ENCODE assay signal across 19 cellular contexts in genomic region chr18:75139226-75139911, GRCh38.
"Had no signal": no experiment of that assay in that cellular context is flagged by ENCODE, and none has a peak within 500 bp of the region (broad histone marks: within the 10 kb centered on the region; RNA-seq: fewer than 3 reads in every experiment).

No MANE protein-coding gene starts in this region.

- H3K27me3 Mint-ChIP-seq: activated naive CD8-positive, alpha-beta T cell had no signal

- ATAC-seq: body of pancreas, lower lobe of right lung, psoas muscle had no signal

- DNase-seq: activated CD4-positive, alpha-beta T cell treated with anti-CD3 and anti-CD28 coated beads for 1 hour; activated CD4-positive, alpha-beta T cell treated with anti-CD3 and anti-CD28 coated beads, Interleukin-2, amount 50 U/mL, for 48 hours; activated gamma-delta T cell treated with Interleukin-2 at 50 U/mL for 16 hours; activated T-cell treated with anti-CD3 and anti-CD28 coated beads, Interleukin-2, amount 50 U/mL, for 48 hours; amniotic stem cell; body of pancreas; effector CD8-positive, alpha-beta T cell; immature natural killer cell; lower lobe of right lung; nephron progenitor cell; occipital lobe; psoas muscle; sigmoid colon; stimulated activated CD4-positive, alpha-beta T cell treated with anti-CD3 and anti-CD28 coated beads, Interleukin-1b, Interleukin-23, amount 100 ng/mL, for 48 hours; T-helper 9 cell; thyroid gland had no signal

- H3K27me3 ChIP-seq: body of pancreas, sigmoid colon, thyroid gland had no signal

- H3K36me3 ChIP-seq: lower lobe of right lung, sigmoid colon, thyroid gland had no signal

- H3K4me1 ChIP-seq: body of pancreas, lower lobe of right lung, psoas muscle, sigmoid colon, thyroid gland had no signal

- H3K4me3 Mint-ChIP-seq: activated naive CD8-positive, alpha-beta T cell; immature natural killer cell; mesothelial cell of epicardium; nephron progenitor cell had no signal

- H3K4me1 Mint-ChIP-seq: immature natural killer cell had no signal

- H3K4me3 ChIP-seq: body of pancreas, lower lobe of right lung, psoas muscle, sigmoid colon, SK-N-MC, thyroid gland had no signal

- H3K9me3 ChIP-seq: body of pancreas, psoas muscle, thyroid gland had no signal

- H3K27ac ChIP-seq: body of pancreas, lower lobe of right lung, psoas muscle, sigmoid colon, SK-N-MC, thyroid gland had no signal

- H3K36me3 Mint-ChIP-seq: activated naive CD8-positive, alpha-beta T cell; mesothelial cell of epicardium had no signal

- H3K27ac Mint-ChIP-seq: activated naive CD8-positive, alpha-beta T cell; mesothelial cell of epicardium; nephron progenitor cell had no signal
